8 cellular contexts compared by ENCODE assay signal in the genomic region with DNA sequence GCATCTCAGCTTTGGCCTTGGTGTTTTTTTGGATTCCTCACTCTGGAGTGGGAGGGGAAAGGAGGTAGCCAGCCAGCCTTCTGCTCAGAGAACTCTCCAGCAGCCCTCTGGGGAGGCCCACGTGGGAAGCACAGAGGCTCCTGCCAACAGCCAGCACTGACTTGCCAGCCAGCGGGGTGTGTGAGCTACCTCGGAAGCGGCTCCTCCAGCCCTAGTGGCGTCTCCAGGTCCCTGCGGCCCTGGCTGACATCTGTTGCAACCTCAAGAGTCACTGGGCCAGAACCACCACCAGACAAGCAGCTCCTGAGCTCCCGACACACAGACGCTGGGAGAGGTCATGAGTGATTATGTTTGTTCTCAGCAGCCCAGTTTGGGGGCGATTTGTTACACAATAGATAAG.
DNase-seq lines count a peak whose midpoint lies in the region; TF ChIP-seq lines count a peak whose summit lies in the region.

No MANE protein-coding gene starts in this region.

- H3K27me3 ChIP-seq in ovary = no peaks in the 10 kb centered on the region

- no peaks in the 10 kb centered on the region for H3K9me3 ChIP-seq in ovary

- no peak overlapping the region for H3K4me3 Mint-ChIP-seq in activated T-helper 2 cell treated with anti-CD3 and anti-CD28 coated beads, Interferon-gamma antibody, Interleukin-2, Interleukin-4, amounts not matched to agents 10 μg/mL and 5 μg/mL and 100 μg/mL, durations not matched to agents 14 hours and 24 hours and 36 hours (ENCODE audit: low read depth)

- H3K4me1 Mint-ChIP-seq in activated T-helper 2 cell treated with anti-CD3 and anti-CD28 coated beads, Interferon-gamma antibody, Interleukin-2, Interleukin-4, amounts not matched to agents 10 μg/mL and 5 μg/mL and 100 μg/mL, durations not matched to agents 14 hours and 24 hours and 36 hours (ENCODE audit: low read depth) = no peaks in the 10 kb centered on the region

- H3K27ac Mint-ChIP-seq in activated T-helper 2 cell treated with anti-CD3 and anti-CD28 coated beads, Interferon-gamma antibody, Interleukin-2, Interleukin-4, amounts not matched to agents 10 μg/mL and 5 μg/mL and 100 μg/mL, durations not matched to agents 14 hours and 24 hours and 36 hours = no peak overlapping the region

- intact Hi-C loops in ovary (cut with DNase I) = no loop called here
- intact Hi-C loops in activated T-helper 2 cell treated with anti-CD3 and anti-CD28 coated beads, Interferon-gamma antibody, Interleukin-2, Interleukin-4, amounts not matched to agents 10 μg/mL and 5 μg/mL and 100 μg/mL, durations not matched to agents 14 hours and 24 hours and 36 hours (cut with micrococcal nuclease) = no loop called here

- 6 to 10% (median 7%) methylated on average over 9 of the region's 9 CpGs for WGBS in ovary, 3 donors

- no peaks in the 10 kb centered on the region for H3K27me3 Mint-ChIP-seq in activated T-helper 2 cell treated with anti-CD3 and anti-CD28 coated beads, Interferon-gamma antibody, Interleukin-2, Interleukin-4, amounts not matched to agents 10 μg/mL and 5 μg/mL and 100 μg/mL, durations not matched to agents 14 hours and 24 hours and 36 hours (ENCODE audit: low read depth)

- no peak for TF ChIP-seq POLR2A in ovary (IDR thresholded peaks at IDR 0.05)

- DNase-seq in DMS79 (lab: John Stamatoyannopoulos, UW) = peak; percentile 21
- DNase-seq in NCI-H446 treated with DMSO at 0.1 percent for 48 hours (lab: John Stamatoyannopoulos, UW) = peak; percentile 95
- DNase-seq in fibroblast of villous mesenchyme (ENCODE audit: low read depth) = peak; percentile 57
- DNase-seq in ovary = peak; percentile 43 to 79 (median 51)
- no peak for DNase-seq in NCI-H2029 (lab: John Stamatoyannopoulos, UW)
- no peak for DNase-seq in GM10248 (ENCODE audit: extremely low spot score)
- no peak for DNase-seq in NCI-H2081 (lab: John Stamatoyannopoulos, UW)
- no peak for DNase-seq in activated T-helper 2 cell treated with anti-CD3 and anti-CD28 coated beads, Interferon-gamma antibody, Interleukin-2, Interleukin-4, amounts not matched to agents 10 μg/mL and 5 μg/mL and 100 μg/mL, durations not matched to agents 14 hours and 24 hours and 36 hours (ENCODE audit: low spot score)

- peak; percentile 37 for TF ChIP-seq CTCF in fibroblast of villous mesenchyme (IDR thresholded peaks at IDR 0.05; ENCODE audit: insufficient read depth, low read depth, low read length)
- no peak for TF ChIP-seq CTCF in ovary (IDR thresholded peaks at IDR 0.05)
- TF ChIP-seq CTCF in GM10248 (IDR thresholded peaks at IDR 0.05; ENCODE audit: control extremely low read depth, extremely low read depth, low read depth, missing control alignments) = no peak

- no peak overlapping the region for H3K27ac ChIP-seq in ovary

- H3K4me1 ChIP-seq in ovary (ENCODE audit: insufficient read depth) = peaks cover 4% of the 10 kb centered on the region

- CTCF ChIA-PET in GM10248 (lab: Yijun Ruan, JAX) = interaction anchor here (1.1 kb wide), 1 partner anchor 12 kb away, joined by 3 read pairs; no protein-coding TSS in a partner anchor

- H3K4me3 ChIP-seq in fibroblast of villous mesenchyme (ENCODE audit: low read depth, low read length) (no peak overlapping the region), ovary (no peak overlapping the region)

- H3K36me3 Mint-ChIP-seq in activated T-helper 2 cell treated with anti-CD3 and anti-CD28 coated beads, Interferon-gamma antibody, Interleukin-2, Interleukin-4, amounts not matched to agents 10 μg/mL and 5 μg/mL and 100 μg/mL, durations not matched to agents 14 hours and 24 hours and 36 hours (ENCODE audit: low read depth) = no peaks in the 10 kb centered on the region

- no peak for TF ChIP-seq EP300 in ovary (IDR thresholded peaks at IDR 0.05)

- H3K36me3 ChIP-seq in ovary = no peaks in the 10 kb centered on the region

- H3K9me3 Mint-ChIP-seq in activated T-helper 2 cell treated with anti-CD3 and anti-CD28 coated beads, Interferon-gamma antibody, Interleukin-2, Interleukin-4, amounts not matched to agents 10 μg/mL and 5 μg/mL and 100 μg/mL, durations not matched to agents 14 hours and 24 hours and 36 hours = peaks cover 4% of the 10 kb centered on the region

- POLR2A ChIA-PET in GM10248 (lab: Yijun Ruan, JAX) = no interaction called here

Comparison
In these comparisons a context has a peak if more than half of its experiments do, and no peak if none do; other contexts are left out.
1. DNase-seq: peak in DMS79 (single experiment), NCI-H446 treated with DMSO at 0.1 percent for 48 hours (single experiment), fibroblast of villous mesenchyme (single experiment) and ovary (5 of 5); none in NCI-H2029 (single experiment), GM10248 (single experiment), NCI-H2081 (0 of 2) and activated T-helper 2 cell treated with anti-CD3 and anti-CD28 coated beads, Interferon-gamma antibody, Interleukin-2, Interleukin-4, amounts not matched to agents 10 μg/mL and 5 μg/mL and 100 μg/mL, durations not matched to agents 14 hours and 24 hours and 36 hours (single experiment).